Comparison of ENCODE assay signal across 17 cellular contexts in the genomic region with DNA sequence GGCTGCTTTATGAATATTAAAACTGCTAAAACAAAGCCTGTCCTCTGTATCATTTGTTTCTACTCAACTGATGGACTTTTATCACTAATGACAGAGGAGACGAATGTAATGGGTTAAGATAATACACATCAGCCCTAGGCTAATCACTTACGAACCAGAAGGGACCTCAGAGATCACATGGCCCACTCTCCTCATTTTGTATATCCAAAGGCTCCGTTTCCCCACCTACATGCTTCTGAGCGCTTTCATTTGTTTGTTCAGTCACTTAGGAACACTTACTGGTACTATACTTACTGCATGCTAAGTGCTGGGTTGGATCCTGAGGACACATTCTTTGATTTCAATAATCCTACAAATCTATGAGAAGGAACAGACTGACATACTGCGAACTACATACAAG.
DNase-seq lines count a peak whose midpoint lies in the region; ATAC-seq, FAIRE-seq and TF ChIP-seq lines count a peak whose summit lies in the region.
"Had no signal": no experiment of that assay in that cellular context is flagged by ENCODE, and none has a peak within 500 bp of the region (broad histone marks: within the 10 kb centered on the region; RNA-seq: fewer than 3 reads in every experiment).

No MANE protein-coding gene starts in this region.

- H3K9me3 ChIP-seq in SK-N-SH (no peaks in the 10 kb centered on the region), lung (ENCODE audit: control insufficient read depth in 2 of 2, insufficient read depth in 1 of 2, low read length in 1 of 2) (no peaks in the 10 kb centered on the region)
- H3K9me3 ChIP-seq: A549, SJSA1 had no signal

- DNase-seq in D721Med (ENCODE audit: insufficient read length, low spot score) (no peak), NCI-H187 treated with DMSO at 0.1 percent for 48 hours (lab: John Stamatoyannopoulos, UW) (peak; percentile 77), SK-N-SH (peak; percentile 56), lung (ENCODE audit: low spot score) (no peak), omental fat pad (ENCODE audit: low spot score) (no peak), NCI-H2171 (lab: John Stamatoyannopoulos, UW) (no peak), dorsolateral prefrontal cortex (no peak), SHP77 treated with DMSO at 0.1 percent for 48 hours (lab: John Stamatoyannopoulos, UW) (no peak)
- DNase-seq: DMS79, IMR-90, NCI-H1105, NCI-H2081, NCI-H774, OCI-M1 had no signal

- no peaks in the 10 kb centered on the region for H3K27me3 ChIP-seq in SK-N-SH (ENCODE audit: insufficient read depth)
- no peaks in the 10 kb centered on the region for H3K27me3 ChIP-seq in lung (ENCODE audit: control insufficient read depth, insufficient read depth)
- no peaks in the 10 kb centered on the region for H3K27me3 ChIP-seq in dorsolateral prefrontal cortex
- H3K27me3 ChIP-seq: SJSA1 had no signal

- H3K4me2 ChIP-seq in SK-N-SH = no peak overlapping the region
- H3K4me2 ChIP-seq: A549 had no signal

- CTCF ChIA-PET in SK-N-SH (lab: Yijun Ruan, JAX) = interaction anchor here (1.9 kb wide), 1 partner anchor 12 kb away, joined by 4 read pairs; no protein-coding TSS in a partner anchor

- H4K20me1 ChIP-seq in SK-N-SH (ENCODE audit: insufficient read depth) = no peaks in the 10 kb centered on the region

- intact Hi-C loops in dorsolateral prefrontal cortex (cut with DNase I) = no loop called here

- peaks cover 0 to 21% of the 10 kb centered on the region in 2 experiments; a peak in 2 of 4 replicates for H3K4me1 ChIP-seq in SK-N-SH (ENCODE audit: control insufficient read depth in 1 of 2, insufficient read depth in 2 of 2, low read depth in 1 of 2, low read length in 1 of 2)
- H3K4me1 ChIP-seq in lung (ENCODE audit: control insufficient read depth in 2 of 2, insufficient read depth in 2 of 2, low read length in 2 of 2) = no peaks in the 10 kb centered on the region
- H3K4me1 ChIP-seq: A549, SJSA1 had no signal

- H3K9me2 ChIP-seq in SK-N-SH = no peaks in the 10 kb centered on the region

- peak; percentile 80 for FAIRE-seq in D721Med (lab: Jason Lieb, UNC)
- FAIRE-seq: A549, RCC 7860 had no signal

- ATAC-seq in lung (ENCODE audit: insufficient read depth, low FRiP score) (peak; percentile 48), omental fat pad (ENCODE audit: low FRiP score) (no peak)
- ATAC-seq: A549 had no signal

- TF ChIP-seq EP300 in SK-N-SH (IDR thresholded peaks at IDR 0.05; ENCODE audit: borderline replicate concordance in 1 of 2, low read depth in 1 of 2, low read length in 1 of 2) = peak in 1 of 2 experiments; percentile 82; a peak in 2 of 4 replicates

- H3F3A ChIP-seq in SK-N-SH (replicated peaks; ENCODE audit: insufficient read depth) = no peaks in the 10 kb centered on the region

- H3K4me3 ChIP-seq in SK-N-SH (ENCODE audit: low read depth in 2 of 2, low read length in 1 of 2) = no peak overlapping the region
- H3K4me3 ChIP-seq in lung = no peak overlapping the region
- H3K4me3 ChIP-seq in dorsolateral prefrontal cortex = no peak overlapping the region
- H3K4me3 ChIP-seq: A549, SJSA1 had no signal

- TF ChIP-seq CTCF in D721Med (IDR thresholded peaks at IDR 0.05; ENCODE audit: insufficient read depth, missing control alignments) (no peak), SK-N-SH (IDR thresholded peaks at IDR 0.05) (no peak), lung (IDR thresholded peaks at IDR 0.05; ENCODE audit: control extremely low read depth, extremely low read depth) (no peak), omental fat pad (IDR thresholded peaks at IDR 0.05) (no peak), dorsolateral prefrontal cortex (IDR thresholded peaks at IDR 0.05 in 54 of 56, conservative IDR thresholded peaks at IDR 0.05 in 2 of 56; ENCODE audit: low read depth in 1 of 56, partially characterized antibody in 56 of 56) (no peak)

- no peaks in the 10 kb centered on the region for H3K79me2 ChIP-seq in SK-N-SH (ENCODE audit: insufficient read depth)

- 75% methylated on average over 5 of the region's 5 CpGs for WGBS in SK-N-SH (ENCODE audit: low lambda C conversion rate)
- 66 to 93% methylated on average over 5 of the region's 5 CpGs for WGBS in lung, 2 donors

- no peak overlapping the region for H3K9ac ChIP-seq in SK-N-SH

- peak overlapping the region in 1 of 2 experiments; percentile 82; a peak in 2 of 4 replicates for H3K27ac ChIP-seq in SK-N-SH (ENCODE audit: low read depth in 2 of 2, low read length in 1 of 2)
- H3K27ac ChIP-seq in lung (ENCODE audit: low read depth in 1 of 2, low read length in 1 of 2) = no peak overlapping the region
- H3K27ac ChIP-seq in dorsolateral prefrontal cortex = no peak overlapping the region
- H3K27ac ChIP-seq: A549, SJSA1 had no signal

- POLR2A ChIA-PET in SK-N-SH (lab: Yijun Ruan, JAX) = no interaction called here

- no peaks in the 10 kb centered on the region for H3K36me3 ChIP-seq in SK-N-SH (replicated peaks in 1 of 2; ENCODE audit: control insufficient read depth in 1 of 2, insufficient read depth in 2 of 2, low read length in 1 of 2)
- H3K36me3 ChIP-seq in lung (ENCODE audit: control insufficient read depth in 2 of 2, insufficient read depth in 2 of 2, low read length in 2 of 2) = no peaks in the 10 kb centered on the region
- H3K36me3 ChIP-seq: SJSA1 had no signal

- TF ChIP-seq RAD21 in SK-N-SH (IDR thresholded peaks at IDR 0.05; ENCODE audit: low read length) = peak; percentile 18; the same call in 1 of the 2 replicates

- H2AFZ ChIP-seq in SK-N-SH (ENCODE audit: low read depth) = no peak overlapping the region

TF ChIP-seq in SK-N-SH, 30 proteins besides CTCF, POLR2A, EP300 and RAD21:
- TF ChIP-seq TCF12 (IDR thresholded peaks at IDR 0.05) (peak; percentile 28), YY1 (IDR thresholded peaks at IDR 0.05; ENCODE audit: low read depth) (no peak), USF1 (IDR thresholded peaks at IDR 0.05; ENCODE audit: borderline replicate concordance, low read depth) (no peak), GATA2 (CRISPR knock-in tag; IDR thresholded peaks at IDR 0.05) (peak; percentile 41; the same call in 1 of the 2 replicates), SMC3 (IDR thresholded peaks at IDR 0.05; ENCODE audit: low read depth, low read length) (no peak), MXI1 (IDR thresholded peaks at IDR 0.05; ENCODE audit: low read depth, low read length) (peak; percentile 63; the same call in 1 of the 2 replicates), NFIC (IDR thresholded peaks at IDR 0.05; ENCODE audit: borderline replicate concordance) (no peak), RFX5 (IDR thresholded peaks at IDR 0.05; ENCODE audit: low read length) (no peak), CHD2 (IDR thresholded peaks at IDR 0.05; ENCODE audit: low read length, partially characterized antibody) (peak; percentile 54), GABPA (IDR thresholded peaks at IDR 0.05; ENCODE audit: low read depth) (no peak), SIN3A (IDR thresholded peaks at IDR 0.05; ENCODE audit: borderline replicate concordance, low read depth, low read length) (no peak), FOXJ3 (CRISPR knock-in tag; IDR thresholded peaks at IDR 0.05) (0 out of 2 replicates have a peak, but pooled peaks have one; percentile 36), IRF3 (IDR thresholded peaks at IDR 0.05; ENCODE audit: low read depth, low read length) (no peak), PBX3 (IDR thresholded peaks at IDR 0.05) (no peak; the same call in 1 of the 2 replicates), TAF1 (IDR thresholded peaks at IDR 0.05; ENCODE audit: borderline replicate concordance, low read depth, low read length) (no peak), RCOR1 (IDR thresholded peaks at IDR 0.05; ENCODE audit: low read length) (peak; percentile 60; the same call in 1 of the 2 replicates), NRF1 (IDR thresholded peaks at IDR 0.05; ENCODE audit: low read depth, low read length) (no peak)
- TF ChIP-seq, protein P1, sequence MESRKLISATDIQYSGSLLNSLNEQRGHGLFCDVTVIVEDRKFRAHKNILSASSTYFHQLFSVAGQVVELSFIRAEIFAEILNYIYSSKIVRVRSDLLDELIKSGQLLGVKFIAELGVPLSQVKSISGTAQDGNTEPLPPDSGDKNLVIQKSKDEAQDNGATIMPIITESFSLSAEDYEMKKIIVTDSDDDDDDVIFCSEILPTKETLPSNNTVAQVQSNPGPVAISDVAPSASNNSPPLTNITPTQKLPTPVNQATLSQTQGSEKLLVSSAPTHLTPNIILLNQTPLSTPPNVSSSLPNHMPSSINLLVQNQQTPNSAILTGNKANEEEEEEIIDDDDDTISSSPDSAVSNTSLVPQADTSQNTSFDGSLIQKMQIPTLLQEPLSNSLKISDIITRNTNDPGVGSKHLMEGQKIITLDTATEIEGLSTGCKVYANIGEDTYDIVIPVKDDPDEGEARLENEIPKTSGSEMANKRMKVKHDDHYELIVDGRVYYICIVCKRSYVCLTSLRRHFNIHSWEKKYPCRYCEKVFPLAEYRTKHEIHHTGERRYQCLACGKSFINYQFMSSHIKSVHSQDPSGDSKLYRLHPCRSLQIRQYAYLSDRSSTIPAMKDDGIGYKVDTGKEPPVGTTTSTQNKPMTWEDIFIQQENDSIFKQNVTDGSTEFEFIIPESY (IDR thresholded peaks at IDR 0.05; ENCODE audit: borderline replicate concordance, low read depth) = no peak

Comparison
In these comparisons a context has a peak if more than half of its experiments do, and no peak if none do; other contexts are left out.
1. DNase-seq: peak in NCI-H187 treated with DMSO at 0.1 percent for 48 hours (single experiment) and SK-N-SH (single experiment); none in D721Med (single experiment), lung (single experiment), omental fat pad (single experiment), NCI-H2171 (single experiment), dorsolateral prefrontal cortex (0 of 10) and SHP77 treated with DMSO at 0.1 percent for 48 hours (single experiment).